ENCODE assay signal across 14 cellular contexts in genomic region chr16:678209-678857, GRCh38. TPM values are rescaled to one million over a fixed set of nuclear protein-coding genes. Genes with fewer than 3 reads are reported as not detected.
DNase-seq lines count a peak whose midpoint lies in the region; ATAC-seq, FAIRE-seq and TF ChIP-seq lines count a peak whose summit lies in the region.
"Had no signal": no experiment of that assay in that cellular context is flagged by ENCODE, and none has a peak within 500 bp of the region (broad histone marks: within the 10 kb centered on the region; RNA-seq: fewer than 3 reads in every experiment).

No MANE protein-coding gene starts in this region.

- POLR2A ChIA-PET in activated CD4-positive, alpha-beta T cell treated with anti-CD3 and anti-CD28 coated beads, Interleukin-2, amount 10 ng/mL, durations not matched to agents 7 days and 5 days (lab: Charles Lee), result no interaction called here
- POLR2A ChIA-PET in activated CD8-positive, alpha-beta T cell treated with anti-CD3 and anti-CD28 coated beads, Interleukin-2, amount 10 ng/mL, durations not matched to agents 7 days and 5 days (lab: Charles Lee), result interaction anchor here (0.5 to 1.3 kb wide), 3 partner anchors 12 to 79 kb away, joined by 3 read pairs; partner anchors contain the start of genes METTL26 and WDR24

- ATAC-seq in activated CD8-positive, alpha-beta T cell treated with anti-CD3 and anti-CD28 coated beads, Interleukin-2, amount 10 ng/mL, durations not matched to agents 7 days and 5 days, result no peak
- ATAC-seq in sciatic nerve (peak; percentile 0), HG03439 (IDR thresholded peaks at IDR 0.05; ENCODE audit: unreplicated experiment) (no peak)
- ATAC-seq: activated CD4-positive, alpha-beta T cell treated with anti-CD3 and anti-CD28 coated beads for 36 hours had no signal

- no peak for FAIRE-seq in D721Med (lab: Jason Lieb, UNC)
- FAIRE-seq: colon, keratinocyte had no signal

- H3K9me3 Mint-ChIP-seq in activated CD4-positive, alpha-beta T cell treated with anti-CD3 and anti-CD28 coated beads, Interleukin-2, amount 10 ng/mL, durations not matched to agents 7 days and 5 days, result no peaks in the 10 kb centered on the region
- H3K9me3 Mint-ChIP-seq in activated CD8-positive, alpha-beta T cell treated with anti-CD3 and anti-CD28 coated beads, Interleukin-2, amount 10 ng/mL, durations not matched to agents 7 days and 5 days (ENCODE audit: insufficient read depth), result no peaks in the 10 kb centered on the region

- no peak overlapping the region for H3K27ac Mint-ChIP-seq in activated CD4-positive, alpha-beta T cell treated with anti-CD3 and anti-CD28 coated beads, Interleukin-2, amount 10 ng/mL, durations not matched to agents 7 days and 5 days
- H3K27ac Mint-ChIP-seq in activated CD8-positive, alpha-beta T cell treated with anti-CD3 and anti-CD28 coated beads, Interleukin-2, amount 10 ng/mL, durations not matched to agents 7 days and 5 days, result no peak overlapping the region
- H3K27ac Mint-ChIP-seq: activated CD4-positive, alpha-beta T cell treated with anti-CD3 and anti-CD28 coated beads for 36 hours had no signal

- H3K4me1 Mint-ChIP-seq in activated CD4-positive, alpha-beta T cell treated with anti-CD3 and anti-CD28 coated beads, Interleukin-2, amount 10 ng/mL, durations not matched to agents 7 days and 5 days, result peaks cover 33% of the 10 kb centered on the region
- peaks cover 36% of the 10 kb centered on the region for H3K4me1 Mint-ChIP-seq in activated CD8-positive, alpha-beta T cell treated with anti-CD3 and anti-CD28 coated beads, Interleukin-2, amount 10 ng/mL, durations not matched to agents 7 days and 5 days (ENCODE audit: low read depth)

- peaks cover 13% of the 10 kb centered on the region for H3K36me3 Mint-ChIP-seq in activated CD4-positive, alpha-beta T cell treated with anti-CD3 and anti-CD28 coated beads, Interleukin-2, amount 10 ng/mL, durations not matched to agents 7 days and 5 days (ENCODE audit: low read depth)
- peaks cover 22% of the 10 kb centered on the region for H3K36me3 Mint-ChIP-seq in activated CD8-positive, alpha-beta T cell treated with anti-CD3 and anti-CD28 coated beads, Interleukin-2, amount 10 ng/mL, durations not matched to agents 7 days and 5 days (ENCODE audit: low read depth)

- peak overlapping the region; percentile 67 for H3K4me3 Mint-ChIP-seq in activated CD4-positive, alpha-beta T cell treated with anti-CD3 and anti-CD28 coated beads, Interleukin-2, amount 10 ng/mL, durations not matched to agents 7 days and 5 days
- H3K4me3 Mint-ChIP-seq in activated CD8-positive, alpha-beta T cell treated with anti-CD3 and anti-CD28 coated beads, Interleukin-2, amount 10 ng/mL, durations not matched to agents 7 days and 5 days, result peak overlapping the region; percentile 73

- no peak for TF ChIP-seq CTCF in D721Med (IDR thresholded peaks at IDR 0.05; ENCODE audit: insufficient read depth, missing control alignments)

- intact Hi-C loops in sciatic nerve (cut with DNase I), result no loop called here

- CTCF ChIA-PET in activated CD4-positive, alpha-beta T cell treated with anti-CD3 and anti-CD28 coated beads, Interleukin-2, amount 10 ng/mL, durations not matched to agents 7 days and 5 days (lab: Charles Lee), result interaction anchor here (0.7 to 2.9 kb wide), 5 partner anchors 8 to 106 kb away, joined by 3 to 9 read pairs (median 4); partner anchors contain the start of gene RHOT2
- CTCF ChIA-PET in activated CD8-positive, alpha-beta T cell treated with anti-CD3 and anti-CD28 coated beads, Interleukin-2, amount 10 ng/mL, durations not matched to agents 7 days and 5 days (lab: Charles Lee), result interaction anchor here (1.0 to 2.6 kb wide), 2 partner anchors 10 to 41 kb away, joined by 3 to 10 read pairs; partner anchors contain the start of gene RHOT2

- DNase-seq in activated CD4-positive, alpha-beta T cell treated with anti-CD3 and anti-CD28 coated beads, Interleukin-2, amount 10 ng/mL, durations not matched to agents 7 days and 5 days, result no peak
- no peak for DNase-seq in activated CD4-positive, alpha-beta T cell treated with anti-CD3 and anti-CD28 coated beads, Interleukin-2, amount 50 U/mL, for 1 hour
- no peak for DNase-seq in activated CD8-positive, alpha-beta T cell treated with anti-CD3 and anti-CD28 coated beads, Interleukin-2, amount 10 ng/mL, durations not matched to agents 7 days and 5 days
- no peak for DNase-seq in sciatic nerve (ENCODE audit: low spot score)
- no peak for DNase-seq in D721Med (ENCODE audit: insufficient read length, low spot score)
- DNase-seq: ACHN; activated CD4-positive, alpha-beta T cell treated with anti-CD3 and anti-CD28 coated beads for 36 hours; amniotic stem cell; DMS 273 treated with DMSO at 0.1 percent for 48 hours; GM23248; NCI-H510A had no signal

- peaks cover 3% of the 10 kb centered on the region for H3K27me3 Mint-ChIP-seq in activated CD4-positive, alpha-beta T cell treated with anti-CD3 and anti-CD28 coated beads, Interleukin-2, amount 10 ng/mL, durations not matched to agents 7 days and 5 days
- H3K27me3 Mint-ChIP-seq in activated CD8-positive, alpha-beta T cell treated with anti-CD3 and anti-CD28 coated beads, Interleukin-2, amount 10 ng/mL, durations not matched to agents 7 days and 5 days (ENCODE audit: low read depth), result peaks cover 6% of the 10 kb centered on the region

RNA-seq across cellular contexts. Expression of gene STUB1, which starts 1.9 kb away (rescaled TPM):
- total RNA-seq in activated CD4-positive, alpha-beta T cell treated with anti-CD3 and anti-CD28 coated beads, Interleukin-2, amount 10 ng/mL, durations not matched to agents 7 days and 5 days, result 10 to 100 TPM; 68.7 to 69.7 TPM
- 10 to 100 TPM; 80.4 to 86.4 TPM for total RNA-seq in activated CD8-positive, alpha-beta T cell treated with anti-CD3 and anti-CD28 coated beads, Interleukin-2, amount 10 ng/mL, durations not matched to agents 7 days and 5 days
- 80.2 TPM for total RNA-seq in sciatic nerve

RNA-seq across cellular contexts. Expression of gene RHBDL1, which starts 2.9 kb away (rescaled TPM):
- total RNA-seq in activated CD4-positive, alpha-beta T cell treated with anti-CD3 and anti-CD28 coated beads, Interleukin-2, amount 10 ng/mL, durations not matched to agents 7 days and 5 days, result 1 to 10 TPM; 1.5 to 1.7 TPM
- 1 to 10 TPM; 1.4 to 1.9 TPM for total RNA-seq in activated CD8-positive, alpha-beta T cell treated with anti-CD3 and anti-CD28 coated beads, Interleukin-2, amount 10 ng/mL, durations not matched to agents 7 days and 5 days
- 1.6 TPM for total RNA-seq in sciatic nerve

RNA-seq across cellular contexts. Expression of gene JMJD8, which starts 5.8 kb away (rescaled TPM):
- total RNA-seq in activated CD4-positive, alpha-beta T cell treated with anti-CD3 and anti-CD28 coated beads, Interleukin-2, amount 10 ng/mL, durations not matched to agents 7 days and 5 days, result 10 to 100 TPM; 33.8 to 34.3 TPM
- total RNA-seq in activated CD8-positive, alpha-beta T cell treated with anti-CD3 and anti-CD28 coated beads, Interleukin-2, amount 10 ng/mL, durations not matched to agents 7 days and 5 days, result 10 to 100 TPM; 36.1 to 39.0 TPM
- 36.1 TPM for total RNA-seq in sciatic nerve

RNA-seq across cellular contexts. Expression of gene RHOT2, which starts 10.4 kb away (rescaled TPM):
- 100 to 1,000 TPM; 128 to 150 TPM for total RNA-seq in activated CD4-positive, alpha-beta T cell treated with anti-CD3 and anti-CD28 coated beads, Interleukin-2, amount 10 ng/mL, durations not matched to agents 7 days and 5 days
- 100 to 1,000 TPM; 135 to 139 TPM for total RNA-seq in activated CD8-positive, alpha-beta T cell treated with anti-CD3 and anti-CD28 coated beads, Interleukin-2, amount 10 ng/mL, durations not matched to agents 7 days and 5 days
- 95.9 TPM for total RNA-seq in sciatic nerve

RNA-seq across cellular contexts. Expression of gene WDR24, which starts 11.9 kb away (rescaled TPM):
- total RNA-seq in activated CD4-positive, alpha-beta T cell treated with anti-CD3 and anti-CD28 coated beads, Interleukin-2, amount 10 ng/mL, durations not matched to agents 7 days and 5 days, result 10 to 100 TPM; 19.3 to 20.0 TPM
- total RNA-seq in activated CD8-positive, alpha-beta T cell treated with anti-CD3 and anti-CD28 coated beads, Interleukin-2, amount 10 ng/mL, durations not matched to agents 7 days and 5 days, result 10 to 100 TPM; 16.9 to 19.4 TPM
- total RNA-seq in sciatic nerve, result 10.1 TPM
